In the genomic region with DNA sequence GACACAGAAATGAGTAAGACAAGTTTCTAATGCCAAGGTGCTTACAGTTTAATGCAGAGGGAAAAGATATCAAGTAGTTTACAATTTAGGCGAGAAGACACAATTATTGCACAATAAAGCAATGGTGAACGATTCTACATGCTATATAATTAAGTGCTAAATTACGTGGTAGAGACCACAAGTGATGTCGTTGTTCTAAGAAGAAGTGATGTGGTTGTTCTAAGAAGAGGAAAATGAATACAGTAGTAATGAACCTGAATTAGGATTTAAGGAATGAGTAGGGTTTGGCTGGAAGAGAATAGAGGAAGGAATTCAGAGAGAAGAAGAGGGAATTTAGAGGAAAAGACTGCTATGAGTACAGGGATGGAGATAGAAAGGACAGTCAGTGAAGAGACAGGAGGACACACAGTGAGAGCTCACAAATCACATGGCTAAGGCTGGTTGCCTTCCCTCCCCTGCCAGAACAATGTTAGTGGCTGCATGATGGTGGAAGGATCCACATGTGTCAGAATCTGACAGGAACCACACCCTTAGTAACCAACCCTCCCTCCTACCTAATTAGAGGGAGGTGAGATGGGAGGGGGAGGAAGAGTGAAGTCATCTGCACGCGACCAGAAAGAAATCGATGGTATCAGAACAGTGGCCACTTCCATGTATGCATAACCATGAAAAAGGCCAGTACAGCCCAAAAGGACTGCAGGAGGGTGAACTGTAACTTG, we compare ENCODE assay signal across 18 cellular contexts. TPM values are rescaled to one million over a fixed set of nuclear protein-coding genes. Genes with fewer than 3 reads are reported as not detected.
A peak's percentile ranks its signal among the peaks of the same experiment; 100 is the strongest.
DNase-seq lines count a peak whose midpoint lies in the region; ATAC-seq and TF ChIP-seq lines count a peak whose summit lies in the region.
"Had no signal": no experiment of that assay in that cellular context is flagged by ENCODE, and none has a peak within 500 bp of the region (broad histone marks: within the 10 kb centered on the region; RNA-seq: fewer than 3 reads in every experiment).

No MANE protein-coding gene starts in this region.

- H3K27ac Mint-ChIP-seq in activated T-cell treated with anti-CD3 and anti-CD28 coated beads, Interleukin-2, amount 50 U/mL, for 72 hours = no peak overlapping the region
- no peak overlapping the region for H3K27ac Mint-ChIP-seq in activated CD8-positive, alpha-beta T cell treated with anti-CD3 and anti-CD28 coated beads for 36 hours
- H3K27ac Mint-ChIP-seq in stimulated activated effector memory CD8-positive, alpha-beta T cell treated with anti-CD3 and anti-CD28 coated beads, Interleukin-12 subunit alpha, Interleukin-12 subunit beta, amount 100 ng/mL, for 72 hours = no peak overlapping the region
- H3K27ac Mint-ChIP-seq: B cell, H9 had no signal

- peak; percentile 52 to 66 for ATAC-seq in activated T-cell treated with anti-CD3 and anti-CD28 coated beads, Interleukin-2, amount 50 U/mL, for 72 hours (replicated peaks in 1 of 2)
- ATAC-seq in activated CD8-positive, alpha-beta T cell treated with anti-CD3 and anti-CD28 coated beads for 36 hours = peak; percentile 64
- peak; percentile 82 for ATAC-seq in stimulated activated effector memory CD8-positive, alpha-beta T cell treated with anti-CD3 and anti-CD28 coated beads, Interleukin-12 subunit alpha, Interleukin-12 subunit beta, amount 100 ng/mL, for 72 hours

- DNase-seq in activated T-cell treated with anti-CD3 and anti-CD28 coated beads, Interleukin-2, amount 50 U/mL, for 72 hours = no peak
- DNase-seq in activated T-cell treated with anti-CD3 and anti-CD28 coated beads for 4 hours = no peak
- peak; percentile 35 for DNase-seq in NCI-H146 treated with DMSO at 0.1 percent for 48 hours (lab: John Stamatoyannopoulos, UW; ENCODE audit: unreplicated experiment)
- DNase-seq in activated CD8-positive, alpha-beta T cell treated with anti-CD3 and anti-CD28 coated beads for 36 hours = no peak
- DNase-seq in stimulated activated effector memory CD8-positive, alpha-beta T cell treated with anti-CD3 and anti-CD28 coated beads, Interleukin-12 subunit alpha, Interleukin-12 subunit beta, amount 100 ng/mL, for 72 hours (ENCODE audit: low spot score in 2 of 2) = no peak
- DNase-seq in COLO829 (ENCODE audit: low spot score) = no peak
- no peak for DNase-seq in COR-L47 (lab: John Stamatoyannopoulos, UW)
- DNase-seq: Calu3, DMS79, H9, MM.1S, NCI-H1092 treated with DMSO at 0.1 percent for 48 hours, NCI-H187, NCI-H526 treated with DMSO at 0.1 percent for 48 hours had no signal

- H3K27me3 Mint-ChIP-seq in activated T-cell treated with anti-CD3 and anti-CD28 coated beads, Interleukin-2, amount 50 U/mL, for 72 hours (ENCODE audit: low read depth) = peaks cover 26% of the 10 kb centered on the region
- peaks cover 23% of the 10 kb centered on the region for H3K27me3 Mint-ChIP-seq in activated CD8-positive, alpha-beta T cell treated with anti-CD3 and anti-CD28 coated beads for 36 hours

- POLR2A ChIA-PET in activated CD8-positive, alpha-beta T cell treated with anti-CD3 and anti-CD28 coated beads for 36 hours (lab: Charles Lee) = no interaction called here

- peak overlapping the region in 1 of 2 donors; percentile 25 for H3K4me3 Mint-ChIP-seq in activated T-cell treated with anti-CD3 and anti-CD28 coated beads, Interleukin-2, amount 50 U/mL, for 72 hours
- H3K4me3 Mint-ChIP-seq in activated CD8-positive, alpha-beta T cell treated with anti-CD3 and anti-CD28 coated beads for 36 hours = no peak overlapping the region
- H3K4me3 Mint-ChIP-seq in stimulated activated effector memory CD8-positive, alpha-beta T cell treated with anti-CD3 and anti-CD28 coated beads, Interleukin-12 subunit alpha, Interleukin-12 subunit beta, amount 100 ng/mL, for 72 hours = no peak overlapping the region
- H3K4me3 Mint-ChIP-seq: B cell; CD4-positive, CD25-positive, alpha-beta regulatory T cell; H9 had no signal

- H3K4me1 Mint-ChIP-seq in activated T-cell treated with anti-CD3 and anti-CD28 coated beads, Interleukin-2, amount 50 U/mL, for 72 hours (ENCODE audit: low read depth) = peaks cover 8% of the 10 kb centered on the region
- H3K4me1 Mint-ChIP-seq in activated CD8-positive, alpha-beta T cell treated with anti-CD3 and anti-CD28 coated beads for 36 hours (ENCODE audit: low read depth) = peaks cover 6% of the 10 kb centered on the region
- H3K4me1 Mint-ChIP-seq in stimulated activated effector memory CD8-positive, alpha-beta T cell treated with anti-CD3 and anti-CD28 coated beads, Interleukin-12 subunit alpha, Interleukin-12 subunit beta, amount 100 ng/mL, for 72 hours = peaks cover 14% of the 10 kb centered on the region
- H3K4me1 Mint-ChIP-seq: H9 had no signal

- CTCF ChIA-PET in activated CD8-positive, alpha-beta T cell treated with anti-CD3 and anti-CD28 coated beads for 36 hours (lab: Charles Lee) = interaction anchor here (1.0 to 5.9 kb wide), 2 partner anchors 14 to 18 kb away, joined by 3 to 44 read pairs; no protein-coding TSS in a partner anchor

- H3K9me3 Mint-ChIP-seq in activated T-cell treated with anti-CD3 and anti-CD28 coated beads, Interleukin-2, amount 50 U/mL, for 72 hours = peaks cover 0 to 2% of the 10 kb centered on the region in 2 donors
- H3K9me3 Mint-ChIP-seq in activated CD8-positive, alpha-beta T cell treated with anti-CD3 and anti-CD28 coated beads for 36 hours = no peaks in the 10 kb centered on the region
- H3K9me3 Mint-ChIP-seq in stimulated activated effector memory CD8-positive, alpha-beta T cell treated with anti-CD3 and anti-CD28 coated beads, Interleukin-12 subunit alpha, Interleukin-12 subunit beta, amount 100 ng/mL, for 72 hours = no peaks in the 10 kb centered on the region
- H3K9me3 Mint-ChIP-seq: H9 had no signal

- no peaks in the 10 kb centered on the region for H3K36me3 Mint-ChIP-seq in activated T-cell treated with anti-CD3 and anti-CD28 coated beads, Interleukin-2, amount 50 U/mL, for 72 hours (ENCODE audit: insufficient read depth in 2 of 2)
- no peaks in the 10 kb centered on the region for H3K36me3 Mint-ChIP-seq in activated CD8-positive, alpha-beta T cell treated with anti-CD3 and anti-CD28 coated beads for 36 hours (ENCODE audit: low read depth)
- no peaks in the 10 kb centered on the region for H3K36me3 Mint-ChIP-seq in stimulated activated effector memory CD8-positive, alpha-beta T cell treated with anti-CD3 and anti-CD28 coated beads, Interleukin-12 subunit alpha, Interleukin-12 subunit beta, amount 100 ng/mL, for 72 hours
- H3K36me3 Mint-ChIP-seq: CD4-positive, CD25-positive, alpha-beta regulatory T cell had no signal

- TF ChIP-seq CTCF in activated CD8-positive, alpha-beta T cell treated with anti-CD3 and anti-CD28 coated beads for 36 hours (IDR thresholded peaks at IDR 0.05) = no peak

- intact Hi-C loops in activated CD8-positive, alpha-beta T cell treated with anti-CD3 and anti-CD28 coated beads for 36 hours (cut with micrococcal nuclease) = no loop called here

RNA-seq across cellular contexts. Expression of gene M1AP, which starts 44.7 kb away (rescaled TPM):
- not detected for total RNA-seq in activated T-cell treated with anti-CD3 and anti-CD28 coated beads, Interleukin-2, amount 50 U/mL, for 72 hours
- not detected for total RNA-seq in activated CD8-positive, alpha-beta T cell treated with anti-CD3 and anti-CD28 coated beads for 36 hours
- total RNA-seq: B cell; Calu3; CD4-positive, CD25-positive, alpha-beta regulatory T cell; PC-3; SJSA1 had no signal

RNA-seq across cellular contexts. Expression of gene DOK1, which starts 48.9 kb away (rescaled TPM):
- 10 to 100 TPM; 20.6 to 25.6 TPM for total RNA-seq in activated T-cell treated with anti-CD3 and anti-CD28 coated beads, Interleukin-2, amount 50 U/mL, for 72 hours
- 10 to 100 TPM; 15.0 to 16.6 TPM for total RNA-seq in activated CD8-positive, alpha-beta T cell treated with anti-CD3 and anti-CD28 coated beads for 36 hours

RNA-seq across cellular contexts. Expression of gene LOXL3, which starts 49.7 kb away (rescaled TPM):
- total RNA-seq in activated T-cell treated with anti-CD3 and anti-CD28 coated beads, Interleukin-2, amount 50 U/mL, for 72 hours = 1 to 10 TPM; 3.1 to 3.6 TPM
- total RNA-seq in activated CD8-positive, alpha-beta T cell treated with anti-CD3 and anti-CD28 coated beads for 36 hours = under 1 TPM; 0.38 to 0.60 TPM

RNA-seq across cellular contexts. Expression of gene SEMA4F, which starts 50.6 kb away (rescaled TPM):
- total RNA-seq in activated T-cell treated with anti-CD3 and anti-CD28 coated beads, Interleukin-2, amount 50 U/mL, for 72 hours = 1 to 10 TPM; 6.4 to 9.7 TPM
- total RNA-seq in activated CD8-positive, alpha-beta T cell treated with anti-CD3 and anti-CD28 coated beads for 36 hours = 1 to 10 TPM; 3.1 to 4.2 TPM
